7 cellular contexts compared by ENCODE assay signal in the genomic region with DNA sequence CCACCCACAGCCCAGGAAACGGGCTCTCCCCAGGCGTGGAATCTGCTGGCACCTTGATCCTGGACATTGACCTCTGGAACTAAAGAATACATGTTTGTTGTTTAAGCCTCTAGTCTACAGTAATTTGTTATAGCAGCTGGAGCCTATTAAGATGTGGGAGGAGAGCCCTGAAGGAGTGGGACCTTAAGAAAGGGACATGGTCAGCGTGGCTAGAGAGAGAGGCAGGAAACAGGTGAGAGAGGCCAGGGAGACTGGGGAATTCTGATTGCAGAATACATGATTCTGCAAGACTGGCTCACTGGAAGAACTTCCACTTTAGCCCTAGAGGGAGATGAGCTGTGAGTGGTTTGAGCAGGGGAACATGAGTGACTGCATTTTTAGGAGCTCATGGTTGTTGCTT.
"Had no signal": no experiment of that assay in that cellular context is flagged by ENCODE, and none has a peak within 500 bp of the region (broad histone marks: within the 10 kb centered on the region; RNA-seq: fewer than 3 reads in every experiment).

No MANE protein-coding gene starts in this region.

- H3K9me3 Mint-ChIP-seq: IgD-negative memory B cell had no signal

- H3K4me1 Mint-ChIP-seq: IgD-negative memory B cell had no signal

- H3K9ac ChIP-seq: GM23248 had no signal

- DNase-seq: GM23248, GOT3, H7, HCEC 1CT had no signal

- H3K4me3 Mint-ChIP-seq: IgD-negative memory B cell had no signal

- ATAC-seq: HepG2 had no signal

- H3K27ac ChIP-seq: GM23248, HL-60 had no signal

- H2AFZ ChIP-seq: GM23248 had no signal

- H3K27ac Mint-ChIP-seq: IgD-negative memory B cell had no signal

- H3K4me3 ChIP-seq: GM23248 had no signal
